Comparison of ENCODE assay signal across 8 cellular contexts in the genomic region with DNA sequence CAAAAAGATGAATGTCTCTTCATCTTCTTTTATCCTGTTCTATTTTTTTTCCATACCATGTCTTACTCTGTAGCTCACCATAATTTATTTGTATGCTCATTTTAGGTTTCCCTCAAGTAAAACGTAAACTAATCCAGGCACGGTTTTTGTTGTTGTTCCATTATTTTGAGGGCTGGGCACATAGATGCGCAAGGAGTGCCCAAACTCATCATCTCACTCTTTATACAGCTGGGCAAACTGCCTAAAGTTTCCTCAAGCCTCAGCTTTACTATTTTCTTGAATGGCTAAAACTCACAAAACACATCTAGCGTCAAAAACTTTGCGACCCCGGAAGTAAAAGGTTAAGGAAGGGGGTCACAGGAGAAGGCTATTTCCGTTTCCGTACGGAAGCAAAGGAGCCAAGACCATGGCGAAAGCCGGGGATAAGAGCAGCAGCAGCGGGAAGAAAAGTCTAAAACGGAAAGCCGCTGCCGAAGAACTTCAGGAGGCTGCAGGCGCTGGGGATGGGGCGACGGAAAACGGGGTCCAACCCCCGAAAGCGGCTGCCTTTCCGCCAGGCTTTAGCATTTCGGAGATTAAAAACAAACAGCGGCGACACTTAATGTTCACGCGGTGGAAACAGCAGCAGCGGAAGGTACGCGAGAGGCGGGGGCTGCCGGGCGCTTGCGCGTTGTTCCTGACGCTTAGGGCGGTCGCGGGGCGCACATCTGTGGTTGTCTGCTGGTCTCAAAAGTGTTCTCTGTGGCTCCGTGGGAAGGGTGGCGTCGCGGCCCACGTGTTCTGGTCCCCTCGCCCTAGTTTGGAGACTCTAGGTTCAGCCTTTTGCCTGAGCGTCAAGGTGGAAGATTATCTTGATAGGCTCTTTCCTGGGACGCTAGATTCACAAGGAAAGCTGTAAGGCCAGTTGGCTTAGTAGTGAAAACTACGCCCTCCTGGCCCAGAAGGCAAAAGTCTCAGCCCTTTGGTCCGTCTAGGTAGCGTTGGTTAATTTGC. TPM values are rescaled to one million over a fixed set of nuclear protein-coding genes. Genes with fewer than 3 reads are reported as not detected.
DNase-seq lines count a peak whose midpoint lies in the region; ATAC-seq and TF ChIP-seq lines count a peak whose summit lies in the region.

A gene with protein sequence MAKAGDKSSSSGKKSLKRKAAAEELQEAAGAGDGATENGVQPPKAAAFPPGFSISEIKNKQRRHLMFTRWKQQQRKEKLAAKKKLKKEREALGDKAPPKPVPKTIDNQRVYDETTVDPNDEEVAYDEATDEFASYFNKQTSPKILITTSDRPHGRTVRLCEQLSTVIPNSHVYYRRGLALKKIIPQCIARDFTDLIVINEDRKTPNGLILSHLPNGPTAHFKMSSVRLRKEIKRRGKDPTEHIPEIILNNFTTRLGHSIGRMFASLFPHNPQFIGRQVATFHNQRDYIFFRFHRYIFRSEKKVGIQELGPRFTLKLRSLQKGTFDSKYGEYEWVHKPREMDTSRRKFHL (plus strand): TSS at position 391 of the 993 bp plus-strand sequence. CDS start 16 bp downstream, at position 407.

- peak within 1 kb of the TSS; percentile 87 for H4K91ac ChIP-seq in IMR-90 (ENCODE audit: insufficient read depth, low read depth, low read length)

- peaks cover 58% of the 10 kb centered on the region for H3K36me3 Mint-ChIP-seq in activated T-cell treated with anti-CD3 and anti-CD28 coated beads, Interleukin-2, amount 50 U/mL, for 24 hours (ENCODE audit: low read depth)

- no peaks in the 10 kb centered on the region for H3K9me3 ChIP-seq in IMR-90 (ENCODE audit: control insufficient read depth, insufficient read depth, low read length)
- H3K9me3 ChIP-seq in PC-3 (ENCODE audit: low read length), result no peaks in the 10 kb centered on the region
- no peaks in the 10 kb centered on the region for H3K9me3 ChIP-seq in muscle layer of colon (ENCODE audit: low read length)

- peak within 1 kb of the TSS; percentile 99 for H3K27ac Mint-ChIP-seq in activated T-cell treated with anti-CD3 and anti-CD28 coated beads, Interleukin-2, amount 50 U/mL, for 24 hours

- CTCF ChIA-PET in IMR-90 (lab: Yijun Ruan, JAX) (interaction anchor here (0.6 kb wide), 1 partner anchor 470 kb away, joined by 3 read pairs; no protein-coding TSS in a partner anchor), PC-3 (lab: Charles Lee) (interaction anchor here (0.8 to 1.1 kb wide), 2 partner anchors 36 to 37 kb away, joined by 3 to 4 read pairs; no protein-coding TSS in a partner anchor)

- 10% methylated on average over 17 of the region's 51 CpGs; no CpG with 5 or more reads in 1 of the 2 experiments for WGBS in IMR-90 (ENCODE audit: extremely low coverage in 2 of 2, insufficient read length in 1 of 2), 2 experiments

- no peaks in the 10 kb centered on the region for H3K9me2 ChIP-seq in PC-3 (replicated peaks; ENCODE audit: low read length)

- DNase-seq in DMS153 (lab: John Stamatoyannopoulos, UW) (peak; percentile 64), IMR-90 (peak; percentile 79), PC-3 (peak; percentile 79)
- DNase-seq in activated T-cell treated with anti-CD3 and anti-CD28 coated beads, Interleukin-2, amount 50 U/mL, for 24 hours, result peak; percentile 86
- peak; percentile 51 for DNase-seq in stimulated activated CD8-positive, alpha-beta memory T cell treated with anti-CD3 and anti-CD28 coated beads, Interleukin-7, amount 100 ng/mL, for 1 hour (ENCODE audit: low read depth in 2 of 2)

- POLR2A ChIA-PET in IMR-90 (lab: Charles Lee; ENCODE audit: unreplicated experiment) (interaction anchor here (0.8 to 1.0 kb wide), 2 partner anchors 16 to 27 kb away, joined by 3 read pairs; no protein-coding TSS in a partner anchor), PC-3 (lab: Charles Lee; ENCODE audit: unreplicated experiment) (no interaction called here)

- H2BK120ac ChIP-seq in IMR-90 (ENCODE audit: low read depth, low read length), result peak within 1 kb of the TSS; percentile 79

- H3K4me3 Mint-ChIP-seq in activated T-cell treated with anti-CD3 and anti-CD28 coated beads, Interleukin-2, amount 50 U/mL, for 24 hours, result peak within 1 kb of the TSS; percentile 98

- peak within 1 kb of the TSS; percentile 76 for H2BK5ac ChIP-seq in IMR-90 (ENCODE audit: low read depth, low read length, poor library complexity, severe bottlenecking)

- dilution Hi-C loops in IMR-90 (cut with HindIII; ENCODE audit: low sequenced_read_pairs, unreplicated experiment), result no loop called here

- H3K27ac ChIP-seq in IMR-90 (ENCODE audit: insufficient read depth, low read length) (peak within 1 kb of the TSS; percentile 78), PC-3 (ENCODE audit: low read length) (peak within 1 kb of the TSS; percentile 52), muscle layer of colon (ENCODE audit: low read depth, low read length) (peak within 1 kb of the TSS; percentile 86)

- peak within 1 kb of the TSS; percentile 83 for H3K18ac ChIP-seq in IMR-90 (ENCODE audit: low read depth, low read length)

- peaks cover 13% of the 10 kb centered on the region for H3K9me3 Mint-ChIP-seq in activated T-cell treated with anti-CD3 and anti-CD28 coated beads, Interleukin-2, amount 50 U/mL, for 24 hours

- peak within 1 kb of the TSS; percentile 93 for H2AK9ac ChIP-seq in IMR-90 (replicated peaks; ENCODE audit: low read depth, low read length, poor library complexity)

- peak within 1 kb of the TSS; percentile 100 for H4K5ac ChIP-seq in IMR-90 (ENCODE audit: low read depth, low read length)

- H3K4me2 ChIP-seq in IMR-90 (ENCODE audit: low read depth, low read length) (peak within 1 kb of the TSS; percentile 95), PC-3 (ENCODE audit: low read length) (peak within 1 kb of the TSS; percentile 91)

- intact Hi-C loops in IMR-90 (cut with micrococcal nuclease), result loop anchor here (1.0 kb wide), 1 partner anchor 142 kb away; no protein-coding TSS in a partner anchor
- intact Hi-C loops in PC-3 (cut with micrococcal nuclease), result loop anchor here (1.0 kb wide), 1 partner anchor 125 kb away; no protein-coding TSS in a partner anchor

- peaks cover 4 to 31% of the 10 kb centered on the region in 2 experiments; a peak in 3 of 4 replicates for H3K79me1 ChIP-seq in IMR-90 (ENCODE audit: low read depth in 1 of 2, low read length in 2 of 2)

- peak within 1 kb of the TSS; percentile 93 for H3K4ac ChIP-seq in IMR-90 (ENCODE audit: low read depth, low read length)

- H4K8ac ChIP-seq in IMR-90 (ENCODE audit: low read depth in 2 of 2, low read length in 2 of 2), result peak within 1 kb of the TSS; percentile 92 to 100

- H3K27me3 Mint-ChIP-seq in activated T-cell treated with anti-CD3 and anti-CD28 coated beads, Interleukin-2, amount 50 U/mL, for 24 hours, result peaks cover 24% of the 10 kb centered on the region

- peak within 1 kb of the TSS; percentile 67 for H3K56ac ChIP-seq in IMR-90 (ENCODE audit: extremely low read depth, insufficient read depth, low read length)

- in situ Hi-C loops in IMR-90 (cut with MboI; ENCODE audit: low sequenced_read_pairs), result no loop called here

- H2BK20ac ChIP-seq in IMR-90 (ENCODE audit: low read depth, low read length), result no peak within 1 kb of the TSS

- BruUV-seq in IMR-90 (replicated peaks; lab: Mats Ljungman, UMichigan) (TSS peak; percentile 20), PC-3 (replicated peaks; lab: Mats Ljungman, UMichigan) (TSS peak; percentile 95)

- H3F3A ChIP-seq in PC-3 (ENCODE audit: low read length, unreplicated experiment), result no peaks in the 10 kb centered on the region

- H3K4me3 ChIP-seq in IMR-90 (ENCODE audit: insufficient read depth, low read depth, low read length), result peak within 1 kb of the TSS; percentile 60
- H3K4me3 ChIP-seq in PC-3 (ENCODE audit: low read length), result peak within 1 kb of the TSS; percentile 84
- peak within 1 kb of the TSS; percentile 76 to 77 for H3K4me3 ChIP-seq in muscle layer of colon (ENCODE audit: low read depth in 1 of 2, low read length in 2 of 2)

- ATAC-seq in GM21528 (IDR thresholded peaks at IDR 0.05; ENCODE audit: low FRiP score, unreplicated experiment) (peak; percentile 98), IMR-90 (ENCODE audit: low read depth) (peak; percentile 96), PC-3 (peak; percentile 96), esophagus mucosa (peak; percentile 84)

- H3K79me2 ChIP-seq in PC-3 (ENCODE audit: low read length), result peaks cover 55% of the 10 kb centered on the region

- H3K4me1 ChIP-seq in IMR-90 (ENCODE audit: control insufficient read depth, insufficient read depth, low read length), result peaks cover 3% of the 10 kb centered on the region
- peaks cover 30% of the 10 kb centered on the region for H3K4me1 ChIP-seq in PC-3 (ENCODE audit: insufficient read depth, low read length)
- peaks cover 16% of the 10 kb centered on the region for H3K4me1 ChIP-seq in muscle layer of colon (ENCODE audit: insufficient read depth, low read length)

- TF ChIP-seq POLR2A in IMR-90 (IDR thresholded peaks at IDR 0.05; ENCODE audit: low read depth, low read length), result peak; percentile 78

- peak within 1 kb of the TSS; percentile 91 for H3K23ac ChIP-seq in IMR-90 (ENCODE audit: low read depth, low read length)

- H2AFZ ChIP-seq in IMR-90 (replicated peaks; ENCODE audit: low read length, poor library complexity) (peak within 1 kb of the TSS; percentile 99), PC-3 (ENCODE audit: low read length) (peak within 1 kb of the TSS; percentile 99)

- peak within 1 kb of the TSS; percentile 84 for H3K9ac ChIP-seq in IMR-90 (ENCODE audit: low read depth, low read length)
- H3K9ac ChIP-seq in PC-3 (ENCODE audit: low read length), result peak within 1 kb of the TSS; percentile 79
- H3K9ac ChIP-seq in muscle layer of colon (ENCODE audit: low read length), result peak within 1 kb of the TSS; percentile 30

- peak within 1 kb of the TSS; percentile 55 for H2AK5ac ChIP-seq in IMR-90 (ENCODE audit: low read depth, low read length)

- H3K36me3 ChIP-seq in IMR-90 (ENCODE audit: control insufficient read depth, insufficient read depth, low read length) (peaks cover 3% of the 10 kb centered on the region; the same call in 1 of the 2 replicates), PC-3 (ENCODE audit: low read depth, low read length) (peaks cover 28% of the 10 kb centered on the region), muscle layer of colon (ENCODE audit: insufficient read depth, low read length) (peaks cover 6% of the 10 kb centered on the region)

- peaks cover 42% of the 10 kb centered on the region for H3K4me1 Mint-ChIP-seq in activated T-cell treated with anti-CD3 and anti-CD28 coated beads, Interleukin-2, amount 50 U/mL, for 24 hours (ENCODE audit: low read depth)

- TF ChIP-seq RAD21 in IMR-90 (IDR thresholded peaks at IDR 0.05; ENCODE audit: low read length), result no peak; the same call in 1 of the 2 replicates

- H4K20me1 ChIP-seq in IMR-90 (ENCODE audit: insufficient read depth, low read length) (peaks cover 4% of the 10 kb centered on the region), PC-3 (ENCODE audit: low read length) (peaks cover 27% of the 10 kb centered on the region)

- H3K27me3 ChIP-seq in IMR-90 (ENCODE audit: control insufficient read depth, insufficient read depth, low read length) (no peaks in the 10 kb centered on the region), PC-3 (ENCODE audit: low read length) (no peaks in the 10 kb centered on the region), muscle layer of colon (ENCODE audit: control insufficient read depth in 1 of 2, insufficient read depth in 2 of 2, low read length in 2 of 2) (no peaks in the 10 kb centered on the region)

- H3K14ac ChIP-seq in IMR-90 (replicated peaks; ENCODE audit: low read depth, low read length), result peak within 1 kb of the TSS; percentile 97

- peaks cover 4% of the 10 kb centered on the region; the same call in 1 of the 2 replicates for H3K9me1 ChIP-seq in IMR-90 (ENCODE audit: insufficient read depth, low read length)

- peak within 1 kb of the TSS; percentile 27; the same call in 2 of the 3 replicates for H2BK15ac ChIP-seq in IMR-90 (ENCODE audit: low read depth, low read length)

- no peak for TF ChIP-seq CTCF in IMR-90 (conservative IDR thresholded peaks at IDR 0.05; ENCODE audit: low read depth, low read length)
- no peak for TF ChIP-seq CTCF in PC-3 (conservative IDR thresholded peaks at IDR 0.05; ENCODE audit: low read depth, low read length)

RNA-seq across cellular contexts. Expression of the gene that starts here (rescaled TPM):
- total RNA-seq in IMR-90 (2012; rRNA removed) (30.3 and 45.3 TPM in 2 replicates), PC-3 (2014; rRNA removed) (83.0 and 85.8 TPM in 2 replicates), esophagus mucosa (24.4 TPM)
- 27.2 and 28.4 TPM in 2 replicates for polyA plus RNA-seq in IMR-90 (2012; rRNA removed)
- 12.7 and 42.8 TPM in 2 replicates for polyA plus RNA-seq in IMR-90 (2012; cell fraction: cytosol; rRNA removed)
- 3.8 and 13.9 TPM in 2 replicates for polyA plus RNA-seq in IMR-90 (2012; cell fraction: nucleus; rRNA removed; ENCODE audit: low replicate concordance)

Comparison
In these comparisons a context has a peak if more than half of its experiments do, and no peak if none do; other contexts are left out.
1. Peak in every context shown above with its lines: DNase-seq, ATAC-seq, H3K4me3 ChIP-seq and H3K27ac ChIP-seq.
2. H3K9ac ChIP-seq: peak in every context shown above with its lines; median percentile 84 in IMR-90; 79 in PC-3; 30 in muscle layer of colon.